8 cellular contexts compared by ENCODE assay signal in the genomic region with DNA sequence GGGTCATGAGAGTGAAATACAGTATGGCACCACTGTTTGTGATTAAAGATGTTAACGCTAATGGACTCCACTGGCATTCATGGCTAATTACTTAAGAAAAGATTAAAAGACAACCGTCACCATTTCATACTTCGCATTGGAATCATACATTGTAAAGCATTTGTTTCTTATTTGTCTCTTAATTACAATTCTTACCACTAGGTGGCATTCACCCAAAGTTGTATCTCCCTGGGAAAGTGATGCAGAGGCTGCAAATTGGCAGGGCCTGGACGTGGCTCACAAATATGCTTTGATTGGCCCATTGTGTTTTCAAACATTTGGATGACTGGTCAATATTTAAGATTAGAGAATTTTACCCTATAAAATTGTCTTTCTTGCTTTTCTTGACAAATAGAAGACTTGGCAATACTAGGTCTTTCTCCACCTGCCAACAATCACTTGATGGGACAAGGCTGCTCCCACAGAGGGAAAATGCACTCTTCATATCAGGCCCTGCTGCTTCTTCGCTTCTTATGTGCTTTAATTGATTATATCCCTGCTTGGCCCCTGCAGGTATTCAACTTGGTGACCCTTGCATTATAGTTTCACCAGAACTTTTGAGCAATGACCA.
DNase-seq lines count a peak whose midpoint lies in the region; ATAC-seq and TF ChIP-seq lines count a peak whose summit lies in the region.

No MANE protein-coding gene starts in this region.

- H3K4me1 Mint-ChIP-seq in activated CD4-positive, alpha-beta T cell treated with anti-CD3 and anti-CD28 coated beads, Interleukin-2, amount 10 ng/mL, durations not matched to agents 7 days and 5 days = no peaks in the 10 kb centered on the region

- no peaks in the 10 kb centered on the region for H3K9me3 Mint-ChIP-seq in activated CD4-positive, alpha-beta T cell treated with anti-CD3 and anti-CD28 coated beads, Interleukin-2, amount 10 ng/mL, durations not matched to agents 7 days and 5 days

- H3K27me3 ChIP-seq in cardiac muscle cell = peaks cover 4% of the 10 kb centered on the region

- POLR2A ChIA-PET in activated CD4-positive, alpha-beta T cell treated with anti-CD3 and anti-CD28 coated beads, Interleukin-2, amount 10 ng/mL, durations not matched to agents 7 days and 5 days (lab: Charles Lee) = no interaction called here

- H3K4me1 ChIP-seq in cardiac muscle cell (ENCODE audit: low read depth) = no peaks in the 10 kb centered on the region

- no peaks in the 10 kb centered on the region for H3K9me3 ChIP-seq in cardiac muscle cell (ENCODE audit: low read depth)

- ATAC-seq in HG02623 (IDR thresholded peaks at IDR 0.05; ENCODE audit: unreplicated experiment) = peak; percentile 76

- peaks cover 33% of the 10 kb centered on the region for H3K27me3 Mint-ChIP-seq in activated CD4-positive, alpha-beta T cell treated with anti-CD3 and anti-CD28 coated beads, Interleukin-2, amount 10 ng/mL, durations not matched to agents 7 days and 5 days

- CTCF ChIA-PET in activated CD4-positive, alpha-beta T cell treated with anti-CD3 and anti-CD28 coated beads, Interleukin-2, amount 10 ng/mL, durations not matched to agents 7 days and 5 days (lab: Charles Lee) = interaction anchor here (1.6 to 2.9 kb wide), 2 partner anchors 239 to 263 kb away, joined by 4 to 11 read pairs; no protein-coding TSS in a partner anchor

- no peak overlapping the region for H3K4me3 Mint-ChIP-seq in activated CD4-positive, alpha-beta T cell treated with anti-CD3 and anti-CD28 coated beads, Interleukin-2, amount 10 ng/mL, durations not matched to agents 7 days and 5 days

- peak; percentile 59 for TF ChIP-seq CTCF in cardiac muscle cell (IDR thresholded peaks at IDR 0.05; ENCODE audit: low read depth, low read length)

- H3K4me3 ChIP-seq in cardiac muscle cell = no peak overlapping the region

- no peaks in the 10 kb centered on the region for H3K36me3 ChIP-seq in cardiac muscle cell

- H3K27ac Mint-ChIP-seq in activated CD4-positive, alpha-beta T cell treated with anti-CD3 and anti-CD28 coated beads, Interleukin-2, amount 10 ng/mL, durations not matched to agents 7 days and 5 days = no peak overlapping the region

- no peaks in the 10 kb centered on the region for H3K36me3 Mint-ChIP-seq in activated CD4-positive, alpha-beta T cell treated with anti-CD3 and anti-CD28 coated beads, Interleukin-2, amount 10 ng/mL, durations not matched to agents 7 days and 5 days (ENCODE audit: low read depth)

- no peak overlapping the region for H3K27ac ChIP-seq in cardiac muscle cell

- peak; percentile 3 for DNase-seq in stimulated activated CD4-positive, alpha-beta T cell treated with anti-CD3 and anti-CD28 coated beads, Interleukin-1b, Interleukin-23, amount 100 ng/mL, for 48 hours
- DNase-seq in stimulated activated CD4-positive, alpha-beta T cell treated with anti-CD3 and anti-CD28 coated beads, Interleukin-12 subunit alpha, Interleukin-12 subunit beta, amount 100 ng/mL, for 4 hours = no peak
- peak; percentile 27 for DNase-seq in NCI-H2196 treated with DMSO at 0.1 percent for 48 hours (lab: John Stamatoyannopoulos, UW; ENCODE audit: unreplicated experiment)
- DNase-seq in activated CD4-positive, alpha-beta T cell treated with anti-CD3 and anti-CD28 coated beads, Interleukin-2, amount 10 ng/mL, durations not matched to agents 7 days and 5 days = peak; percentile 17
- peak; percentile 67 for DNase-seq in cardiac muscle cell (ENCODE audit: low read depth in 1 of 2, low spot score in 1 of 2)
- peak; percentile 50 for DNase-seq in retina
- no peak for DNase-seq in activated effector memory CD4-positive, alpha-beta T cell treated with Interleukin-2 at 50 U/mL for 16 hours

Comparison
In these comparisons a context has a peak if more than half of its experiments do, and no peak if none do; other contexts are left out.
1. DNase-seq: peak in stimulated activated CD4-positive, alpha-beta T cell treated with anti-CD3 and anti-CD28 coated beads, Interleukin-1b, Interleukin-23, amount 100 ng/mL, for 48 hours (single experiment), NCI-H2196 treated with DMSO at 0.1 percent for 48 hours (single experiment), activated CD4-positive, alpha-beta T cell treated with anti-CD3 and anti-CD28 coated beads, Interleukin-2, amount 10 ng/mL, durations not matched to agents 7 days and 5 days (single experiment), cardiac muscle cell (2 of 2) and retina (single experiment); none in stimulated activated CD4-positive, alpha-beta T cell treated with anti-CD3 and anti-CD28 coated beads, Interleukin-12 subunit alpha, Interleukin-12 subunit beta, amount 100 ng/mL, for 4 hours (single experiment) and activated effector memory CD4-positive, alpha-beta T cell treated with Interleukin-2 at 50 U/mL for 16 hours (single experiment).